In genomic region chr9:93122721-93123221, GRCh38 we compare ENCODE assay signal across 12 cellular contexts. TPM values are rescaled to one million over a fixed set of nuclear protein-coding genes. Genes with fewer than 3 reads are reported as not detected.
DNase-seq lines count a peak whose midpoint lies in the region; ATAC-seq and TF ChIP-seq lines count a peak whose summit lies in the region.
"Had no signal": no experiment of that assay in that cellular context is flagged by ENCODE, and none has a peak within 500 bp of the region (broad histone marks: within the 10 kb centered on the region; RNA-seq: fewer than 3 reads in every experiment).

No MANE protein-coding gene starts in this region.

- TF ChIP-seq CTCF in CD4-positive, alpha-beta T cell (IDR thresholded peaks at IDR 0.05) = no peak
- TF ChIP-seq CTCF in endothelial cell (IDR thresholded peaks at IDR 0.05; ENCODE audit: unreplicated experiment) = no peak

- peaks cover 49% of the 10 kb centered on the region for H3K4me1 Mint-ChIP-seq in CD4-positive, alpha-beta T cell (ENCODE audit: low read depth)
- H3K4me1 Mint-ChIP-seq in endothelial cell (ENCODE audit: unreplicated experiment) = peaks cover 17% of the 10 kb centered on the region

- H3K27me3 Mint-ChIP-seq in CD4-positive, alpha-beta T cell = no peaks in the 10 kb centered on the region
- H3K27me3 Mint-ChIP-seq in endothelial cell (ENCODE audit: unreplicated experiment) = peaks cover 6% of the 10 kb centered on the region
- H3K27me3 Mint-ChIP-seq: activated naive CD4-positive, alpha-beta T cell treated with anti-CD3 and anti-CD28 coated beads, Interleukin-2, amount 50 U/mL, for 24 hours had no signal

- CTCF ChIA-PET in CD4-positive, alpha-beta T cell (lab: Charles Lee) = no interaction called here

- POLR2A ChIA-PET in CD4-positive, alpha-beta T cell (lab: Charles Lee) = interaction anchor here (0.8 kb wide), 1 partner anchor 8 kb away, joined by 3 read pairs; no protein-coding TSS in a partner anchor

- ATAC-seq in CD4-positive, alpha-beta T cell (ENCODE audit: poor library complexity) = no peak
- no peak for ATAC-seq in GM21825 (IDR thresholded peaks at IDR 0.05; ENCODE audit: unreplicated experiment)
- ATAC-seq: CD8-positive, alpha-beta T cell had no signal

- TF ChIP-seq EP300 in Ishikawa (IDR thresholded peaks at IDR 0.05; ENCODE audit: borderline replicate concordance) = no peak

- H3K4me3 Mint-ChIP-seq in CD4-positive, alpha-beta T cell = no peak overlapping the region
- H3K4me3 Mint-ChIP-seq in endothelial cell (ENCODE audit: unreplicated experiment) = no peak overlapping the region
- H3K4me3 Mint-ChIP-seq: activated naive CD4-positive, alpha-beta T cell treated with anti-CD3 and anti-CD28 coated beads, Interleukin-2, amount 50 U/mL, for 24 hours; CD8-positive, alpha-beta T cell had no signal

- H3K36me3 Mint-ChIP-seq in CD4-positive, alpha-beta T cell (ENCODE audit: low read depth) = peaks cover 59% of the 10 kb centered on the region
- H3K36me3 Mint-ChIP-seq in endothelial cell (ENCODE audit: low read depth, unreplicated experiment) = peaks cover 8% of the 10 kb centered on the region

- H3K27me3 ChIP-seq in CD4-positive, alpha-beta T cell (ENCODE audit: control insufficient read depth, insufficient read depth, low read length) = no peaks in the 10 kb centered on the region
- H3K27me3 ChIP-seq: cardiac muscle cell had no signal

- TF ChIP-seq RAD21 in Ishikawa (IDR thresholded peaks at IDR 0.05; ENCODE audit: low read depth) = no peak

- H3K27ac ChIP-seq in CD4-positive, alpha-beta T cell (ENCODE audit: low read depth, low read length) = no peak overlapping the region
- H3K27ac ChIP-seq: cardiac muscle cell had no signal

- no peak for DNase-seq in CD4-positive, alpha-beta T cell
- peak; percentile 2 for DNase-seq in endothelial cell (ENCODE audit: low spot score)
- DNase-seq in posterior vena cava (ENCODE audit: low spot score) = peak; percentile 60
- DNase-seq in NCI-H748 (lab: John Stamatoyannopoulos, UW; ENCODE audit: unreplicated experiment) = no peak
- no peak for DNase-seq in DMS153 (lab: John Stamatoyannopoulos, UW)
- DNase-seq: MM.1S, occipital lobe had no signal

- H3K9me3 ChIP-seq in CD4-positive, alpha-beta T cell (ENCODE audit: control insufficient read depth, low read length) = no peaks in the 10 kb centered on the region

- H3K27ac Mint-ChIP-seq in CD4-positive, alpha-beta T cell = peak overlapping the region; percentile 81
- no peak overlapping the region for H3K27ac Mint-ChIP-seq in endothelial cell (ENCODE audit: unreplicated experiment)
- H3K27ac Mint-ChIP-seq: activated naive CD4-positive, alpha-beta T cell treated with anti-CD3 and anti-CD28 coated beads, Interleukin-2, amount 50 U/mL, for 24 hours had no signal

- intact Hi-C loops in CD4-positive, alpha-beta T cell (cut with DNase I, micrococcal nuclease) = no loop called here
- intact Hi-C loops in posterior vena cava (cut with DNase I) = no loop called here

- H3K9me3 Mint-ChIP-seq in CD4-positive, alpha-beta T cell = no peaks in the 10 kb centered on the region
- H3K9me3 Mint-ChIP-seq in endothelial cell (ENCODE audit: unreplicated experiment) = no peaks in the 10 kb centered on the region
- H3K9me3 Mint-ChIP-seq: activated naive CD4-positive, alpha-beta T cell treated with anti-CD3 and anti-CD28 coated beads, Interleukin-2, amount 50 U/mL, for 24 hours; CD8-positive, alpha-beta T cell had no signal

TF ChIP-seq in Ishikawa, 13 proteins besides CTCF, POLR2A, EP300 and RAD21:
- TF ChIP-seq USF1 (IDR thresholded peaks at IDR 0.05) = peak; percentile 69
- TF ChIP-seq CEBPB (IDR thresholded peaks at IDR 0.05) = no peak
- TF ChIP-seq TAF1 (IDR thresholded peaks at IDR 0.05; ENCODE audit: low read depth) = no peak
- TF ChIP-seq REST (IDR thresholded peaks at IDR 0.05; ENCODE audit: low read depth) = no peak
- no peak for TF ChIP-seq YY1 (IDR thresholded peaks at IDR 0.05; ENCODE audit: low read depth)
- TF ChIP-seq TEAD4 (IDR thresholded peaks at IDR 0.05) = no peak
- TF ChIP-seq NFIC (IDR thresholded peaks at IDR 0.05) = peak; percentile 88
- peak; percentile 48; the same call in 1 of the 2 replicates for TF ChIP-seq TCF12 (IDR thresholded peaks at IDR 0.05; ENCODE audit: low read depth)
- TF ChIP-seq ZBTB7A (IDR thresholded peaks at IDR 0.05; ENCODE audit: low read depth) = no peak
- TF ChIP-seq CREB1 (IDR thresholded peaks at IDR 0.05; ENCODE audit: low read depth) = no peak
- TF ChIP-seq, protein P1, sequence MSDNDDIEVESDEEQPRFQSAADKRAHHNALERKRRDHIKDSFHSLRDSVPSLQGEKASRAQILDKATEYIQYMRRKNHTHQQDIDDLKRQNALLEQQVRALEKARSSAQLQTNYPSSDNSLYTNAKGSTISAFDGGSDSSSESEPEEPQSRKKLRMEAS (IDR thresholded peaks at IDR 0.05) = peak; percentile 51; the same call in 1 of the 2 replicates
- no peak for TF ChIP-seq FOXM1 (IDR thresholded peaks at IDR 0.05; ENCODE audit: borderline replicate concordance, low read depth)
- no peak for TF ChIP-seq EGR1 (IDR thresholded peaks at IDR 0.05)

RNA-seq across cellular contexts. Expression of gene NINJ1, which starts 11.3 kb away (rescaled TPM):
- 10 to 100 TPM; 87.8 to 87.9 TPM for total RNA-seq in CD4-positive, alpha-beta T cell
- total RNA-seq in endothelial cell (ENCODE audit: unreplicated experiment) (34.2 TPM), posterior vena cava (10 to 100 TPM; 30.6 to 39.5 TPM)

RNA-seq across cellular contexts. Expression of gene CARD19, which starts 26.8 kb away (rescaled TPM):
- total RNA-seq in CD4-positive, alpha-beta T cell = 10 to 100 TPM; 38.8 to 39.2 TPM
- 13.2 TPM for total RNA-seq in endothelial cell (ENCODE audit: unreplicated experiment)
- 10 to 100 TPM; 40.8 to 43.0 TPM for total RNA-seq in posterior vena cava

Comparison
In these comparisons a context has a peak if more than half of its experiments do, and no peak if none do; other contexts are left out.
1. DNase-seq: peak in endothelial cell (single experiment) and posterior vena cava (single experiment); none in CD4-positive, alpha-beta T cell (0 of 10), NCI-H748 (single experiment) and DMS153 (single experiment).